8 cellular contexts compared by ENCODE assay signal in genomic region chr11:67265633-67266423, GRCh38. TPM values are rescaled to one million over a fixed set of nuclear protein-coding genes. Genes with fewer than 3 reads are reported as not detected.
DNase-seq lines count a peak whose midpoint lies in the region; ATAC-seq and TF ChIP-seq lines count a peak whose summit lies in the region.

No MANE protein-coding gene starts in this region.

- peaks cover 21% of the 10 kb centered on the region for H3K79me2 ChIP-seq in parathyroid adenoma

- H3K27ac ChIP-seq in parathyroid adenoma: peak overlapping the region; percentile 57

- DNase-seq in NK-92 treated with Interleukin-12 subunit alpha and Interleukin-12 subunit beta, amount 100 ng/mL, for 24 hours (lab: John Stamatoyannopoulos, UW): peak; percentile 59
- DNase-seq in NK-92 (lab: John Stamatoyannopoulos, UW; ENCODE audit: unreplicated experiment) (no peak), SK-MEL-5 (ENCODE audit: low read depth, low spot score) (peak; percentile 58), Right ventricle myocardium superior (peak; percentile 90), dedifferentiated amniotic fluid mesenchymal stem cell (ENCODE audit: extremely low spot score) (no peak)
- peak; percentile 80 for DNase-seq in activated naive CD4-positive, alpha-beta T cell treated with anti-CD3 and anti-CD28 coated beads, Interleukin-2, amount 50 U/mL, for 16 hours

- H3K9ac ChIP-seq in parathyroid adenoma: no peak overlapping the region

- H3K36me3 ChIP-seq in parathyroid adenoma (ENCODE audit: control insufficient read depth, insufficient read depth, low read length): no peaks in the 10 kb centered on the region

- H3K4me2 ChIP-seq in parathyroid adenoma (ENCODE audit: low read length): peak overlapping the region; percentile 38

- intact Hi-C loops in Right ventricle myocardium superior (cut with DNase I): loop anchor here (1.0 to 5.0 kb wide), 2 partner anchors 36 to 51 kb away; partner anchors contain the start of gene SSH3

- peak overlapping the region; percentile 94 for H2AFZ ChIP-seq in parathyroid adenoma

- H3K4me3 ChIP-seq in parathyroid adenoma (ENCODE audit: low read depth, low read length): no peak overlapping the region

- ATAC-seq in HG03571 (IDR thresholded peaks at IDR 0.05; ENCODE audit: unreplicated experiment) (peak; percentile 36), Right ventricle myocardium superior (ENCODE audit: poor library complexity) (peak; percentile 74)

- in situ Hi-C loops in SK-MEL-5 (cut with HindIII; ENCODE audit: low pct_unique_long_range_greater_than_20kb, low sequenced_read_pairs): no loop called here

- TF ChIP-seq CTCF in parathyroid adenoma (IDR thresholded peaks at IDR 0.05): peak; percentile 49

- no peaks in the 10 kb centered on the region for H3K4me1 ChIP-seq in parathyroid adenoma

- no peaks in the 10 kb centered on the region for H3K9me3 ChIP-seq in parathyroid adenoma (ENCODE audit: control insufficient read depth, low read length)

- H3K27me3 ChIP-seq in parathyroid adenoma (ENCODE audit: control insufficient read depth, insufficient read depth, low read length): no peaks in the 10 kb centered on the region

RNA-seq across cellular contexts. Expression of gene GRK2, which starts 0.4 kb away (rescaled TPM):
- total RNA-seq in SK-MEL-5 (2014; rRNA removed; shearing (Covaris generic)): 25.0 and 29.6 TPM in 2 replicates
- polyA plus RNA-seq in SK-MEL-5 (2015; cell fraction: cytosol; rRNA removed): 47.7 and 66.1 TPM in 2 replicates
- 81.7 and 109 TPM in 2 replicates for polyA plus RNA-seq in SK-MEL-5 (2015; cell fraction: nucleus; rRNA removed)
- total RNA-seq in Right ventricle myocardium superior: 53.4 TPM

RNA-seq across cellular contexts. Expression of gene ANKRD13D, which starts 23.3 kb away (rescaled TPM):
- 16.9 and 17.8 TPM in 2 replicates for total RNA-seq in SK-MEL-5 (2014; rRNA removed; shearing (Covaris generic))
- 25.8 and 34.8 TPM in 2 replicates for polyA plus RNA-seq in SK-MEL-5 (2015; cell fraction: cytosol; rRNA removed)
- polyA plus RNA-seq in SK-MEL-5 (2015; cell fraction: nucleus; rRNA removed): 154 and 166 TPM in 2 replicates
- 11.6 TPM for total RNA-seq in Right ventricle myocardium superior

RNA-seq across cellular contexts. Expression of gene SSH3, which starts 37.5 kb away (rescaled TPM):
- total RNA-seq in SK-MEL-5 (2014; rRNA removed; shearing (Covaris generic)): 3.8 and 5.9 TPM in 2 replicates
- 11.4 and 14.1 TPM in 2 replicates for polyA plus RNA-seq in SK-MEL-5 (2015; cell fraction: cytosol; rRNA removed)
- polyA plus RNA-seq in SK-MEL-5 (2015; cell fraction: nucleus; rRNA removed): 49.6 and 63.5 TPM in 2 replicates
- 12.1 TPM for total RNA-seq in Right ventricle myocardium superior

Comparison
In these comparisons a context has a peak if more than half of its experiments do, and no peak if none do; other contexts are left out.
1. DNase-seq: peak in NK-92 treated with Interleukin-12 subunit alpha and Interleukin-12 subunit beta, amount 100 ng/mL, for 24 hours (single experiment), SK-MEL-5 (single experiment), activated naive CD4-positive, alpha-beta T cell treated with anti-CD3 and anti-CD28 coated beads, Interleukin-2, amount 50 U/mL, for 16 hours (single experiment) and Right ventricle myocardium superior (single experiment); none in NK-92 (single experiment) and dedifferentiated amniotic fluid mesenchymal stem cell (single experiment).